ENCODE assay signal across 16 cellular contexts in the genomic region with DNA sequence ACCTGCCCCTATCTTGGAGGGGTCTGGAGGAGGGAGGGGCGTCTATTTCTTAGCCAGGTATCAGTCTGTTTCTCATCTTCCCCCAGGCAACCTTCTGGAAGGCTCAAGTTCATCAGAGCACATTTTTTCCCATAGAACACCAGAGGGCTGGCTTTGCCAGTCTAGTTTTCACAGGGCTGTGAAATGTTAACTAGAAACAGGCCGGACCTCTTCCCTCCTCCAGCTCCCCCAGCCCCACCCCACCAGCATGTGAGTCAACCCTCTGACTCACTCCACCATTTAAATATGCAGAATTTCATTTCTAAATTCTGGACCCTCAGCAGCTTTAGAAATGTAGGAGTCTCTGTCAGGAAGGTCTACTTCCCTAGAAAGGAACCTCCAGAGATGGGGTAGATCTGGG.
DNase-seq lines count a peak whose midpoint lies in the region; ATAC-seq and TF ChIP-seq lines count a peak whose summit lies in the region.
"Had no signal": no experiment of that assay in that cellular context is flagged by ENCODE, and none has a peak within 500 bp of the region (broad histone marks: within the 10 kb centered on the region; RNA-seq: fewer than 3 reads in every experiment).

No MANE protein-coding gene starts in this region.

- H3K4me1 ChIP-seq in RWPE2 (ENCODE audit: insufficient read depth, poor library complexity, severe bottlenecking), result peaks cover 9% of the 10 kb centered on the region
- H3K4me1 ChIP-seq: Peyer's patch had no signal

- DNase-seq in EH (ENCODE audit: low read depth), result peak; percentile 89
- DNase-seq in RWPE2 (ENCODE audit: low spot score), result no peak
- DNase-seq in fibroblast of mammary gland (ENCODE audit: low read depth), result peak; percentile 84
- DNase-seq in omental fat pad (ENCODE audit: low spot score), result no peak
- DNase-seq: activated naive CD8-positive, alpha-beta T cell treated with anti-CD3 and anti-CD28 coated beads, Interleukin-2, amount 10 ng/mL, durations not matched to agents 7 days and 5 days; CD8-positive, alpha-beta T cell; NCI-H1092 treated with DMSO at 0.1 percent for 48 hours; stimulated activated CD4-positive, alpha-beta T cell treated with anti-CD3 and anti-CD28 coated beads, Interleukin-4, amount 100 ng/mL, for 24 hours; T-helper 9 cell had no signal

- peak; percentile 85 for ATAC-seq in RWPE2 (ENCODE audit: low read depth)
- ATAC-seq in omental fat pad (ENCODE audit: low FRiP score), result peak; percentile 30
- ATAC-seq in activated CD4-positive, CD25-positive, alpha-beta regulatory T cell treated with anti-CD3 and anti-CD28 coated beads, Interleukin-2, amount 50 U/mL, for 24 hours, result no peak
- ATAC-seq in GM21528 (IDR thresholded peaks at IDR 0.05; ENCODE audit: low FRiP score, unreplicated experiment), result no peak
- no peak for ATAC-seq in GM18858 (IDR thresholded peaks at IDR 0.05; ENCODE audit: unreplicated experiment)
- no peak for ATAC-seq in HG03565 (IDR thresholded peaks at IDR 0.05; ENCODE audit: unreplicated experiment)
- ATAC-seq: CD8-positive, alpha-beta T cell had no signal

- H3K36me3 ChIP-seq in RWPE2 (ENCODE audit: low read depth), result no peaks in the 10 kb centered on the region
- H3K36me3 ChIP-seq: Peyer's patch had no signal

- no peak for TF ChIP-seq CTCF in RWPE2 (IDR thresholded peaks at IDR 0.05; ENCODE audit: poor library complexity, severe bottlenecking)
- peak; percentile 20 for TF ChIP-seq CTCF in fibroblast of mammary gland (conservative IDR thresholded peaks at IDR 0.05; ENCODE audit: control insufficient read depth, insufficient read depth, low read depth, low read length)
- TF ChIP-seq CTCF in omental fat pad (IDR thresholded peaks at IDR 0.05), result no peak

- H3K27ac ChIP-seq in RWPE2 (ENCODE audit: poor library complexity, severe bottlenecking), result no peak overlapping the region
- H3K27ac ChIP-seq: HL-60, Peyer's patch had no signal

- no peaks in the 10 kb centered on the region for H3K27me3 ChIP-seq in RWPE2 (ENCODE audit: insufficient read depth, poor library complexity, severe bottlenecking)
- H3K27me3 ChIP-seq: dorsolateral prefrontal cortex, Peyer's patch had no signal

- H3K9me3 ChIP-seq in RWPE2 (ENCODE audit: severe bottlenecking), result no peaks in the 10 kb centered on the region
- H3K9me3 ChIP-seq: Peyer's patch had no signal

- no peak overlapping the region for H3K4me3 ChIP-seq in RWPE2 (ENCODE audit: severe bottlenecking)
- no peak overlapping the region for H3K4me3 ChIP-seq in fibroblast of mammary gland (ENCODE audit: control insufficient read depth, low read depth, low read length)
- H3K4me3 ChIP-seq: dorsolateral prefrontal cortex, Peyer's patch had no signal

Comparison
In these comparisons a context has a peak if more than half of its experiments do, and no peak if none do; other contexts are left out.
1. DNase-seq: peak in EH (single experiment) and fibroblast of mammary gland (single experiment); none in RWPE2 (single experiment) and omental fat pad (single experiment).
2. ATAC-seq: peak in RWPE2 (single experiment) and omental fat pad (single experiment); none in activated CD4-positive, CD25-positive, alpha-beta regulatory T cell treated with anti-CD3 and anti-CD28 coated beads, Interleukin-2, amount 50 U/mL, for 24 hours (0 of 2), GM21528 (single experiment), GM18858 (single experiment) and HG03565 (single experiment).